Comparison of ENCODE assay signal across 33 cellular contexts in genomic region chr4:122379239-122379638, GRCh38. TPM values are rescaled to one million over a fixed set of nuclear protein-coding genes. Genes with fewer than 3 reads are reported as not detected.
"Had no signal": no experiment of that assay in that cellular context is flagged by ENCODE, and none has a peak within 500 bp of the region (broad histone marks: within the 10 kb centered on the region; RNA-seq: fewer than 3 reads in every experiment).

No MANE protein-coding gene starts in this region.

- H3K4me3 ChIP-seq: colonic mucosa, esophagus muscularis mucosa, heart right ventricle, mucosa of descending colon, prostate gland, right atrium auricular region, sigmoid colon, transverse colon, upper lobe of right lung, uterus had no signal

- DNase-seq: colonic mucosa; dermis blood vessel endothelial cell; effector memory CD4-positive, alpha-beta T cell; foreskin keratinocyte; glutamatergic neuron; heart right ventricle; hippocampal formation; kidney glomerular epithelial cell; mesenchymal stem cell; mucosa of descending colon; naive B cell; sigmoid colon; stimulated activated CD4-positive, alpha-beta T cell treated with anti-CD3 and anti-CD28 coated beads, Interleukin-2, amount 100 ng/mL, for 24 hours; stimulated activated CD4-positive, alpha-beta T cell treated with anti-CD3 and anti-CD28 coated beads, Interleukin-4, amount 100 ng/mL, for 4 hours; stimulated activated naive B cell treated with anti-CD40 and anti-IgM and Interleukin-4, amounts not matched to agents 10 μg/mL and 1 μg/mL and 100 μg/mL, for 72 hours; transverse colon; upper lobe of right lung; uterus had no signal

- H3K27me3 ChIP-seq: colonic mucosa, esophagus muscularis mucosa, foreskin keratinocyte, heart right ventricle, right atrium auricular region, sigmoid colon, transverse colon, upper lobe of right lung, uterus had no signal

- H3K9me3 ChIP-seq: colonic mucosa, esophagus muscularis mucosa, mucosa of descending colon, prostate gland, right atrium auricular region, transverse colon, upper lobe of right lung, uterus had no signal

- H3K4me1 ChIP-seq: colonic mucosa, esophagus muscularis mucosa, foreskin keratinocyte, heart right ventricle, parathyroid adenoma, prostate gland, right atrium auricular region, sigmoid colon, transverse colon, upper lobe of right lung, uterus had no signal

- H3K27ac ChIP-seq: colonic mucosa, esophagus muscularis mucosa, foreskin keratinocyte, heart right ventricle, parathyroid adenoma, prostate gland, right atrium auricular region, sigmoid colon, transverse colon, upper lobe of right lung, uterus had no signal

- H3K36me3 ChIP-seq: colonic mucosa, esophagus muscularis mucosa, heart right ventricle, prostate gland, right atrium auricular region, sigmoid colon, transverse colon, upper lobe of right lung, uterus had no signal

- ATAC-seq: foreskin keratinocyte; mucosa of descending colon; natural killer cell treated with Interleukin-12 subunit alpha and Interleukin-12 subunit beta and Interleukin-15 and Interleukin-18, amount 100 ng/mL, for 72 hours; stimulated activated naive B cell treated with anti-CD40 and anti-IgM and Interleukin-4, amounts not matched to agents 10 μg/mL and 1 μg/mL and 100 μg/mL, for 72 hours; upper lobe of right lung had no signal

RNA-seq across cellular contexts. Expression of gene ADAD1, which starts 0.4 kb away (rescaled TPM):
- total RNA-seq: cerebellum; colonic mucosa; dermis blood vessel endothelial cell; endothelial cell of umbilical vein; epithelial cell of proximal tubule; esophagus muscularis mucosa; fibroblast of lung; foreskin keratinocyte; heart right ventricle; liver; lung microvascular endothelial cell; mesothelial cell of epicardium; mucosa of descending colon; natural killer cell treated with Interleukin-12 subunit alpha and Interleukin-12 subunit beta and Interleukin-15 and Interleukin-18, amount 100 ng/mL, for 72 hours; neural crest cell; osteoblast; right atrium auricular region; sigmoid colon; skeletal muscle tissue; transverse colon; upper lobe of right lung had no signal
- polyA plus RNA-seq: endothelial cell of umbilical vein, fibroblast of lung, foreskin keratinocyte, heart right ventricle, liver, sigmoid colon had no signal
